Comparison of ENCODE assay signal across 33 cellular contexts in genomic region chr3:80040113-80040512, GRCh38.
"Had no signal": no experiment of that assay in that cellular context is flagged by ENCODE, and none has a peak within 500 bp of the region (broad histone marks: within the 10 kb centered on the region; RNA-seq: fewer than 3 reads in every experiment).

No MANE protein-coding gene starts in this region.

- H3K27ac Mint-ChIP-seq: activated CD4-positive, alpha-beta memory T cell treated with anti-CD3 and anti-CD28 coated beads for 36 hours; activated CD4-positive, alpha-beta T cell treated with anti-CD3 and anti-CD28 coated beads for 36 hours; activated CD4-positive, alpha-beta T cell treated with anti-CD3 and anti-CD28 coated beads, Interleukin-2, amount 10 ng/mL, durations not matched to agents 24 days and 14 days; activated CD8-positive, alpha-beta memory T cell treated with anti-CD3 and anti-CD28 coated beads, Interleukin-2, amount 10 ng/mL, durations not matched to agents 7 days and 5 days; activated CD8-positive, alpha-beta T cell treated with anti-CD3 and anti-CD28 coated beads, Interleukin-2, amount 10 ng/mL, durations not matched to agents 7 days and 5 days; activated naive CD4-positive, alpha-beta T cell treated with anti-CD3 and anti-CD28 coated beads, Interleukin-2, amount 10 ng/mL, durations not matched to agents 7 days and 5 days; activated naive CD4-positive, alpha-beta T cell treated with anti-CD3 and anti-CD28 coated beads, Interleukin-2, amount 50 U/mL, for 72 hours; activated naive CD8-positive, alpha-beta T cell treated with anti-CD3 and anti-CD28 coated beads, Interleukin-2, amount 10 ng/mL, durations not matched to agents 7 days and 5 days; activated T-cell treated with anti-CD3 and anti-CD28 coated beads, Interleukin-2, amount 50 U/mL, for 24 hours; activated T-cell treated with anti-CD3 and anti-CD28 coated beads, Interleukin-2, amount 50 U/mL, for 72 hours; brain; dendritic cell treated with granulocyte-macrophage colony-stimulating factor and Interleukin-4, amounts not matched to agents 40 ng/mL and 50 ng/mL, for 4 days; endodermal cell had no signal

- H3K27me3 Mint-ChIP-seq: activated CD4-positive, alpha-beta memory T cell treated with anti-CD3 and anti-CD28 coated beads for 36 hours; activated CD4-positive, alpha-beta T cell treated with anti-CD3 and anti-CD28 coated beads for 36 hours; activated CD4-positive, alpha-beta T cell treated with anti-CD3 and anti-CD28 coated beads, Interleukin-2, amount 10 ng/mL, durations not matched to agents 24 days and 14 days; activated CD8-positive, alpha-beta memory T cell treated with anti-CD3 and anti-CD28 coated beads, Interleukin-2, amount 10 ng/mL, durations not matched to agents 7 days and 5 days; activated naive CD4-positive, alpha-beta T cell treated with anti-CD3 and anti-CD28 coated beads, Interleukin-2, amount 10 ng/mL, durations not matched to agents 7 days and 5 days; activated naive CD8-positive, alpha-beta T cell treated with anti-CD3 and anti-CD28 coated beads, Interleukin-2, amount 10 ng/mL, durations not matched to agents 7 days and 5 days; activated T-cell treated with anti-CD3 and anti-CD28 coated beads, Interleukin-2, amount 50 U/mL, for 24 hours; brain; dendritic cell treated with granulocyte-macrophage colony-stimulating factor and Interleukin-4, amounts not matched to agents 40 ng/mL and 50 ng/mL, for 4 days had no signal

- H3K4me3 ChIP-seq: breast epithelium, cardiac muscle cell, coronary artery, dorsolateral prefrontal cortex had no signal

- H3K36me3 Mint-ChIP-seq: activated CD4-positive, alpha-beta memory T cell treated with anti-CD3 and anti-CD28 coated beads for 36 hours; activated CD8-positive, alpha-beta memory T cell treated with anti-CD3 and anti-CD28 coated beads, Interleukin-2, amount 10 ng/mL, durations not matched to agents 7 days and 5 days; activated naive CD4-positive, alpha-beta T cell treated with anti-CD3 and anti-CD28 coated beads, Interleukin-2, amount 10 ng/mL, durations not matched to agents 7 days and 5 days; activated naive CD4-positive, alpha-beta T cell treated with anti-CD3 and anti-CD28 coated beads, Interleukin-2, amount 50 U/mL, for 72 hours; activated naive CD8-positive, alpha-beta T cell treated with anti-CD3 and anti-CD28 coated beads, Interleukin-2, amount 10 ng/mL, durations not matched to agents 7 days and 5 days; brain had no signal

- H3K9me3 Mint-ChIP-seq: activated CD4-positive, alpha-beta T cell treated with anti-CD3 and anti-CD28 coated beads, Interleukin-2, amount 10 ng/mL, durations not matched to agents 24 days and 14 days; brain; endodermal cell had no signal

- H3K4me1 ChIP-seq: breast epithelium had no signal

- FAIRE-seq: frontal cortex had no signal

- DNase-seq: activated CD4-positive, alpha-beta memory T cell treated with anti-CD3 and anti-CD28 coated beads for 36 hours; activated CD4-positive, alpha-beta T cell treated with anti-CD3 and anti-CD28 coated beads for 36 hours; activated CD4-positive, alpha-beta T cell treated with anti-CD3 and anti-CD28 coated beads, Interleukin-2, amount 10 ng/mL, durations not matched to agents 24 days and 14 days; activated CD4-positive, CD25-positive, alpha-beta regulatory T cell; activated CD4-positive, CD25-positive, alpha-beta regulatory T cell treated with anti-CD3 and anti-CD28 coated beads, Interleukin-2, amount 50 U/mL, for 72 hours; activated CD8-positive, alpha-beta memory T cell treated with anti-CD3 and anti-CD28 coated beads, Interleukin-2, amount 10 ng/mL, durations not matched to agents 7 days and 5 days; activated CD8-positive, alpha-beta memory T cell treated with anti-CD3 and anti-CD28 coated beads, Interleukin-2, amount 50 U/mL, for 48 hours; activated CD8-positive, alpha-beta T cell treated with anti-CD3 and anti-CD28 coated beads, Interleukin-2, amount 10 ng/mL, durations not matched to agents 7 days and 5 days; activated gamma-delta T cell; activated naive CD4-positive, alpha-beta T cell; activated naive CD4-positive, alpha-beta T cell treated with anti-CD3 and anti-CD28 coated beads, Interleukin-2, amount 10 ng/mL, durations not matched to agents 7 days and 5 days; activated naive CD8-positive, alpha-beta T cell treated with anti-CD3 and anti-CD28 coated beads, Interleukin-2, amount 10 ng/mL, durations not matched to agents 7 days and 5 days; activated T-cell treated with anti-CD3 and anti-CD28 coated beads for 4 hours; activated T-cell treated with anti-CD3 and anti-CD28 coated beads, Interleukin-2, amount 50 U/mL, for 24 hours; activated T-cell treated with anti-CD3 and anti-CD28 coated beads, Interleukin-2, amount 50 U/mL, for 72 hours; amniotic stem cell; anterior cingulate cortex; central memory CD4-positive, alpha-beta T cell; cerebellar nuclear complex; dorsolateral prefrontal cortex; effector memory CD4-positive, alpha-beta T cell; endodermal cell; foreskin fibroblast; head of caudate nucleus; T-helper 2 cell had no signal

- H3K9me3 ChIP-seq: breast epithelium had no signal

- H3K4me3 Mint-ChIP-seq: activated CD4-positive, alpha-beta memory T cell treated with anti-CD3 and anti-CD28 coated beads for 36 hours; activated CD4-positive, alpha-beta T cell treated with anti-CD3 and anti-CD28 coated beads for 36 hours; activated CD4-positive, alpha-beta T cell treated with anti-CD3 and anti-CD28 coated beads, Interleukin-2, amount 10 ng/mL, durations not matched to agents 24 days and 14 days; activated CD8-positive, alpha-beta memory T cell treated with anti-CD3 and anti-CD28 coated beads, Interleukin-2, amount 10 ng/mL, durations not matched to agents 7 days and 5 days; activated CD8-positive, alpha-beta T cell treated with anti-CD3 and anti-CD28 coated beads, Interleukin-2, amount 10 ng/mL, durations not matched to agents 7 days and 5 days; activated naive CD4-positive, alpha-beta T cell treated with anti-CD3 and anti-CD28 coated beads, Interleukin-2, amount 10 ng/mL, durations not matched to agents 7 days and 5 days; activated naive CD8-positive, alpha-beta T cell treated with anti-CD3 and anti-CD28 coated beads, Interleukin-2, amount 10 ng/mL, durations not matched to agents 7 days and 5 days; activated T-cell treated with anti-CD3 and anti-CD28 coated beads, Interleukin-2, amount 50 U/mL, for 24 hours; activated T-cell treated with anti-CD3 and anti-CD28 coated beads, Interleukin-2, amount 50 U/mL, for 72 hours; brain; dendritic cell treated with granulocyte-macrophage colony-stimulating factor and Interleukin-4, amounts not matched to agents 40 ng/mL and 50 ng/mL, for 4 days; endodermal cell had no signal

- ATAC-seq: activated CD4-positive, alpha-beta T cell treated with anti-CD3 and anti-CD28 coated beads for 36 hours; activated CD8-positive, alpha-beta memory T cell treated with anti-CD3 and anti-CD28 coated beads, Interleukin-2, amount 10 ng/mL, durations not matched to agents 7 days and 5 days; activated CD8-positive, alpha-beta T cell treated with anti-CD3 and anti-CD28 coated beads, Interleukin-2, amount 10 ng/mL, durations not matched to agents 7 days and 5 days; activated naive CD4-positive, alpha-beta T cell treated with anti-CD3 and anti-CD28 coated beads, Interleukin-2, amount 50 U/mL, for 72 hours; activated T-cell treated with anti-CD3 and anti-CD28 coated beads, Interleukin-2, amount 50 U/mL, for 72 hours; esophagus mucosa had no signal

- H3K27me3 ChIP-seq: breast epithelium, cardiac muscle cell had no signal

- H3K4me1 Mint-ChIP-seq: activated CD4-positive, alpha-beta T cell treated with anti-CD3 and anti-CD28 coated beads for 36 hours; activated CD4-positive, alpha-beta T cell treated with anti-CD3 and anti-CD28 coated beads, Interleukin-2, amount 10 ng/mL, durations not matched to agents 24 days and 14 days; activated CD8-positive, alpha-beta memory T cell treated with anti-CD3 and anti-CD28 coated beads, Interleukin-2, amount 10 ng/mL, durations not matched to agents 7 days and 5 days; activated naive CD4-positive, alpha-beta T cell treated with anti-CD3 and anti-CD28 coated beads, Interleukin-2, amount 10 ng/mL, durations not matched to agents 7 days and 5 days; activated naive CD8-positive, alpha-beta T cell treated with anti-CD3 and anti-CD28 coated beads, Interleukin-2, amount 10 ng/mL, durations not matched to agents 7 days and 5 days; brain; endodermal cell had no signal

- H3K36me3 ChIP-seq: breast epithelium, cardiac muscle cell had no signal

- H3K27ac ChIP-seq: breast epithelium, cardiac muscle cell, coronary artery, dorsolateral prefrontal cortex had no signal
